ENCODE assay signal across 8 cellular contexts in the genomic region with DNA sequence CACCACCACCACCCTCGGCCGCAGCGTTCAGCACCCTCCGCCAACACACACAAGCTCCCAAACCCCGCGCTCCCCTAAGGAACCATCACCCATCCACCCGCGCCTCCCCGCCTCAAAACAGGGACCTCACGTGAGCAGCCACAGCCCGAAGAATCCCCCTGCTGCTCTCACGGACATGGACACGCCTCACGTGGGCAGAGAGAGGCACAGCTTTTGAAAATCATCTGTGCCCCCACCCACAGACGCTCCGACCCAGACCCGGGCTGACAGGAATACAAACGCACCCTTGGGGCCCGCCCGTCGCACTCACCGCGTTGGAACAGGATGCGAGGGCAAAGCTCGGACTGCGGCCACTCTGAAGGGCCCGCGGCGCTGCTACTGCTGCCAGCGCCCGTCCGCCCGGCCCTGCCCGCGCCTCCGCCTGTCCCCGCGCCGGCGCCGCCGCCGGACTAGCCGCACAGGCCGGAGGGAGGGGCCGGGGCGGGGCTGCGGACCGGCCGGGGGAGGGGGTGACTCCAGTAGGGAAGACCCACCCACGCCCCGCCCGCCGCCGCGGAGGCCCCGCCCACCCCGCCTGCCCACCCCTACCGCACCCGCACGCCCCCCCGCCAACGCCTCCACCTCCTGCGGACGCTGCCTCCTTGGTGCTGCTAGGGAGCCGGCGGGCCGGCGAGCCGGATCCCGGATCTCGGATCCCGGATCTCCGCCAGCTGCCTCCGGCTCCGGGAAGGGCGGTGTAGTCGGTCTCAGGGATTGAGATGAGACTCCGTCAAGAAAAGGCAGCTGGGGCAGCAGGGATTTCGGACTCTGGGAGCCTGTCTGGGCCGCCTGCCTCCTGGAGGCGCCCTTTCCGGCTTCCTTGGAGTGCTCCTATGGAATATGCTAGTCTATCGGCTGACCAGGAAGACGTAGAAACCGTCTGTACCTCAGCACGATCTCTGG. TPM values are rescaled to one million over a fixed set of nuclear protein-coding genes. Genes with fewer than 3 reads are reported as not detected.
DNase-seq lines count a peak whose midpoint lies in the region; ATAC-seq lines count a peak whose summit lies in the region.

A gene (minus strand): TSS at position 461 of the 942 bp plus-strand sequence. CDS start 8,246 bp downstream, outside the sequence.

- intact Hi-C loops in left colon (cut with DNase I, micrococcal nuclease), result no loop called here

- H3K27ac ChIP-seq in cingulate gyrus (ENCODE audit: low read depth, low read length), result peak within 1 kb of the TSS; percentile 89

- DNase-seq in SIG-M5 treated with dmso at 0.1 percent for 504 hours (lab: John Stamatoyannopoulos, UW; ENCODE audit: unreplicated experiment), result peak; percentile 51
- no peak for DNase-seq in SIG-M5 (lab: John Stamatoyannopoulos, UW)
- peak; percentile 62 for DNase-seq in NCI-H226
- DNase-seq in activated CD4-positive, alpha-beta T cell treated with anti-CD3 and anti-CD28 coated beads for 4 hours, result peak; percentile 73 to 81
- DNase-seq in left colon, result peak; percentile 95 to 96
- peak; percentile 62 to 71 for DNase-seq in stimulated activated CD4-positive, alpha-beta T cell treated with anti-CD3 and anti-CD28 coated beads, Interleukin-1b, Interleukin-23, amount 100 ng/mL, for 4 hours (ENCODE audit: low read depth in 2 of 2)

- peak; percentile 59 for ATAC-seq in HG03103 (IDR thresholded peaks at IDR 0.05; ENCODE audit: low read depth, unreplicated experiment)
- ATAC-seq in left colon, result peak; percentile 77

RNA-seq across cellular contexts. Expression of the gene that starts here (rescaled TPM):
- total RNA-seq in left colon, result 10 to 100 TPM; 37.6 to 49.3 TPM
